ENCODE assay signal across 8 cellular contexts in the genomic region with DNA sequence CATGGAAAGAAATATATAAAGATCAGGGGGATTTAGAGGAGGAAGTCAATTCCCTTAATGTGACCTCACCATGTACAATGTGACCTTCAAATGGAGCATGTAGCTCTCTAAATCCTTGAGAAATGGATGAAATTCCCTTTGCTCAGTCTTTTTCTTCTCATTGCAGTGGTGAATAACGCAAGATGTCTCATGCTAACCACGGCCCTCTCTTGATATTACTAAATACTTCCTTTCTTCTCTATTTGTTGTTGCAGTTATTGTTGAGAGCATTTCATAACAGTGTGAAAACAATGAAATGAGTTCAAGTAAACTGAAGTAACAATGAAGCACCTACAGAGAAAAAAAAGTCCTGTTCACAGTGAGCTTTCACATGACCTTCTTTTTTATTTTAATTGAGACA. TPM values are rescaled to one million over a fixed set of nuclear protein-coding genes. Genes with fewer than 3 reads are reported as not detected.
DNase-seq lines count a peak whose midpoint lies in the region; ATAC-seq, FAIRE-seq and TF ChIP-seq lines count a peak whose summit lies in the region.

No MANE protein-coding gene starts in this region.

- FAIRE-seq in bronchial epithelial cell (lab: Jason Lieb, UNC), result no peak

- H3K36me3 ChIP-seq in bronchial epithelial cell (ENCODE audit: control insufficient read depth, insufficient read depth, low read length), result no peaks in the 10 kb centered on the region
- H3K36me3 ChIP-seq in BE2C, result no peaks in the 10 kb centered on the region

- no peaks in the 10 kb centered on the region for H3K9me3 ChIP-seq in BE2C

- no peaks in the 10 kb centered on the region; the same call in 1 of the 2 replicates for H3K4me1 ChIP-seq in BE2C

- H3K4me3 ChIP-seq in bronchial epithelial cell (ENCODE audit: low read depth, low read length) (no peak overlapping the region), BE2C (ENCODE audit: low read depth, low read length) (no peak overlapping the region)

- no peaks in the 10 kb centered on the region for H3K27me3 ChIP-seq in bronchial epithelial cell (ENCODE audit: control insufficient read depth, insufficient read depth, low read length)
- no peaks in the 10 kb centered on the region for H3K27me3 ChIP-seq in BE2C

- ATAC-seq in GM19463 (IDR thresholded peaks at IDR 0.05; ENCODE audit: unreplicated experiment), result peak; percentile 51
- peak; percentile 56 for ATAC-seq in HG03575 (IDR thresholded peaks at IDR 0.05; ENCODE audit: extremely low read depth, insufficient number of reproducible peaks, low FRiP score, unreplicated experiment)
- no peak for ATAC-seq in GM19452 (IDR thresholded peaks at IDR 0.05; ENCODE audit: unreplicated experiment)
- no peak for ATAC-seq in GM21526 (IDR thresholded peaks at IDR 0.05; ENCODE audit: low FRiP score, unreplicated experiment)

- no peak for TF ChIP-seq CTCF in bronchial epithelial cell (IDR thresholded peaks at IDR 0.05; ENCODE audit: insufficient read depth, low read length, severe bottlenecking)
- no peak for TF ChIP-seq CTCF in BE2C (IDR thresholded peaks at IDR 0.05; ENCODE audit: low read depth, low read length)

- DNase-seq in CD1c-positive myeloid dendritic cell (ENCODE audit: extremely low spot score) (peak; percentile 62), bronchial epithelial cell (ENCODE audit: low read depth) (peak; percentile 53), BE2C (no peak), AG20443 (ENCODE audit: low spot score) (no peak)

RNA-seq across cellular contexts. Expression of a gene that starts 55.6 kb away (rescaled TPM):
- total RNA-seq in bronchial epithelial cell, result 16.6 and 18.4 TPM in 2 replicates
- 15.9 TPM for polyA plus RNA-seq in BE2C (2012; ENCODE audit: insufficient read depth, insufficient read length, low read depth)

Comparison
In these comparisons a context has a peak if more than half of its experiments do, and no peak if none do; other contexts are left out.
1. DNase-seq: peak in CD1c-positive myeloid dendritic cell (single experiment) and bronchial epithelial cell (single experiment); none in BE2C (single experiment) and AG20443 (single experiment).
2. ATAC-seq: peak in GM19463 (single experiment) and HG03575 (single experiment); none in GM19452 (single experiment) and GM21526 (single experiment).